18 cellular contexts compared by ENCODE assay signal in the genomic region with DNA sequence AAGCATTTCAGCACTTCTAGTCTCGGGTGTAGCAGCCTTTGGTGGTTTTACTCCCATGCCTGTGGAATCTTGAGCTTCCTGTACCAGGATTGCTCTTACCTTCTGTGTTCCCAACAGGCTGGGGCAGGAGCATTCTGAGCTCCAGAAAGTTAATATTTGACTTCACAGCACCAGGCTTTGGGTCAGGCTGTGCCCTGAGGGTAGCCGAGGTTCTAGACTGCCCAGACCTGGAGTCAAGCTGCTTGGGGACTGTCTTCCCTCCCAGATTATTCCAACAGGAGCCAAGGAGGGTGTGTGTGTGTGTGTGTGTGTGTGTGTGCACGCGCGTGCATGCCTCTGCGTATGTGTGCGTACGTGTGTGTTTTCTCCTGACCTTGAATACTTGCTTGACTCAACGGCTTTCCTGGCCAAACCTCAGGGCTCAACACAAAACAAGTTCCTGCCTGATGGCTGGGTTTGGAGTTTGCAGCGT.
DNase-seq lines count a peak whose midpoint lies in the region; ATAC-seq and TF ChIP-seq lines count a peak whose summit lies in the region.
"Had no signal": no experiment of that assay in that cellular context is flagged by ENCODE, and none has a peak within 500 bp of the region (broad histone marks: within the 10 kb centered on the region; RNA-seq: fewer than 3 reads in every experiment).

No MANE protein-coding gene starts in this region.

- H3K4me3 Mint-ChIP-seq in endodermal cell: no peak overlapping the region
- no peak overlapping the region for H3K4me3 Mint-ChIP-seq in activated CD8-positive, alpha-beta T cell treated with anti-CD3 and anti-CD28 coated beads, Interleukin-2, amount 10 ng/mL, durations not matched to agents 7 days and 5 days
- H3K4me3 Mint-ChIP-seq: activated B cell treated with CpG ODN at 0.5 μM for 24 hours; activated CD8-positive, alpha-beta memory T cell treated with anti-CD3 and anti-CD28 coated beads, Interleukin-2, amount 10 ng/mL, durations not matched to agents 7 days and 5 days; CD4-positive, alpha-beta T cell; central memory CD8-positive, alpha-beta T cell had no signal

- TF ChIP-seq CTCF in 22Rv1 (IDR thresholded peaks at IDR 0.05) (no peak), endodermal cell (conservative IDR thresholded peaks at IDR 0.05) (no peak), left lung (IDR thresholded peaks at IDR 0.05) (no peak)

- H3K27me3 Mint-ChIP-seq in endodermal cell (ENCODE audit: insufficient read depth): no peaks in the 10 kb centered on the region
- no peaks in the 10 kb centered on the region for H3K27me3 Mint-ChIP-seq in activated CD8-positive, alpha-beta T cell treated with anti-CD3 and anti-CD28 coated beads, Interleukin-2, amount 10 ng/mL, durations not matched to agents 7 days and 5 days (ENCODE audit: low read depth)
- H3K27me3 Mint-ChIP-seq: activated B cell treated with CpG ODN at 0.5 μM for 24 hours; activated CD8-positive, alpha-beta memory T cell treated with anti-CD3 and anti-CD28 coated beads, Interleukin-2, amount 10 ng/mL, durations not matched to agents 7 days and 5 days; CD4-positive, alpha-beta T cell; central memory CD8-positive, alpha-beta T cell had no signal

- POLR2A ChIA-PET in activated CD8-positive, alpha-beta T cell treated with anti-CD3 and anti-CD28 coated beads, Interleukin-2, amount 10 ng/mL, durations not matched to agents 7 days and 5 days (lab: Charles Lee): no interaction called here

- H3K4me1 ChIP-seq in endodermal cell (ENCODE audit: control insufficient read depth, insufficient read depth, low read length): no peaks in the 10 kb centered on the region
- no peaks in the 10 kb centered on the region for H3K4me1 ChIP-seq in left lung
- H3K4me1 ChIP-seq: Peyer's patch had no signal

- WGBS in endodermal cell (ENCODE audit: insufficient coverage in 1 of 2, insufficient read length in 1 of 2), 2 experiments: 93 to 98% methylated on average over 6 to 10 of the region's 10 CpGs

- H3K4me1 Mint-ChIP-seq in endodermal cell: peaks cover 7% of the 10 kb centered on the region
- H3K4me1 Mint-ChIP-seq in activated CD8-positive, alpha-beta T cell treated with anti-CD3 and anti-CD28 coated beads, Interleukin-2, amount 10 ng/mL, durations not matched to agents 7 days and 5 days (ENCODE audit: low read depth): peaks cover 17% of the 10 kb centered on the region
- H3K4me1 Mint-ChIP-seq: activated B cell treated with CpG ODN at 0.5 μM for 24 hours; central memory CD8-positive, alpha-beta T cell had no signal

- no peak overlapping the region for H3K9ac ChIP-seq in endodermal cell (ENCODE audit: extremely low read depth, low read length, poor library complexity, severe bottlenecking)

- H3K9me3 ChIP-seq in endodermal cell (ENCODE audit: control insufficient read depth, low read length) (no peaks in the 10 kb centered on the region), left lung (no peaks in the 10 kb centered on the region)
- H3K9me3 ChIP-seq: lower lobe of right lung, Peyer's patch had no signal

- peak overlapping the region; percentile 43 for H3K27ac ChIP-seq in 22Rv1
- H3K27ac ChIP-seq in endodermal cell (ENCODE audit: low read depth, low read length): no peak overlapping the region
- no peak overlapping the region for H3K27ac ChIP-seq in left lung
- H3K27ac ChIP-seq: lower lobe of right lung had no signal

- DNase-seq in endodermal cell (no peak), left lung (no peak), renal cortical epithelial cell (ENCODE audit: low read depth) (peak; percentile 92), occipital lobe (lab: John Stamatoyannopoulos, UW) (no peak)
- DNase-seq in activated CD8-positive, alpha-beta T cell treated with anti-CD3 and anti-CD28 coated beads, Interleukin-2, amount 10 ng/mL, durations not matched to agents 7 days and 5 days: no peak
- DNase-seq: activated B cell treated with CpG ODN at 0.5 μM for 24 hours; activated CD8-positive, alpha-beta memory T cell treated with anti-CD3 and anti-CD28 coated beads, Interleukin-2, amount 10 ng/mL, durations not matched to agents 7 days and 5 days; activated naive CD4-positive, alpha-beta T cell treated with anti-CD3 and anti-CD28 coated beads, Interleukin-2, amount 50 U/mL, for 16 hours; CD4-positive, alpha-beta T cell; EL; lower lobe of right lung; NCI-H526; Peyer's patch; SW 1271 had no signal

- no peaks in the 10 kb centered on the region for H3K27me3 ChIP-seq in endodermal cell (ENCODE audit: control insufficient read depth, insufficient read depth, low read length, poor library complexity, severe bottlenecking)
- no peaks in the 10 kb centered on the region for H3K27me3 ChIP-seq in left lung
- H3K27me3 ChIP-seq: Peyer's patch had no signal

- peaks cover 96% of the 10 kb centered on the region for H3K36me3 ChIP-seq in endodermal cell (ENCODE audit: control insufficient read depth, insufficient read depth, low read length)
- H3K36me3 ChIP-seq in left lung: peaks cover 0 to 75% of the 10 kb centered on the region in 2 donors

- no peak overlapping the region for H3K4me3 ChIP-seq in endodermal cell (ENCODE audit: low read length)
- no peak overlapping the region for H3K4me3 ChIP-seq in left lung
- H3K4me3 ChIP-seq: lower lobe of right lung, Peyer's patch had no signal

- H3K36me3 Mint-ChIP-seq in endodermal cell (ENCODE audit: low read depth): peaks cover 88% of the 10 kb centered on the region
- peaks cover 10% of the 10 kb centered on the region for H3K36me3 Mint-ChIP-seq in activated CD8-positive, alpha-beta T cell treated with anti-CD3 and anti-CD28 coated beads, Interleukin-2, amount 10 ng/mL, durations not matched to agents 7 days and 5 days (ENCODE audit: low read depth)

- no peaks in the 10 kb centered on the region for H3K9me3 Mint-ChIP-seq in endodermal cell
- H3K9me3 Mint-ChIP-seq in activated CD8-positive, alpha-beta T cell treated with anti-CD3 and anti-CD28 coated beads, Interleukin-2, amount 10 ng/mL, durations not matched to agents 7 days and 5 days (ENCODE audit: insufficient read depth): no peaks in the 10 kb centered on the region
- H3K9me3 Mint-ChIP-seq: activated B cell treated with CpG ODN at 0.5 μM for 24 hours; CD4-positive, alpha-beta T cell; central memory CD8-positive, alpha-beta T cell had no signal

- CTCF ChIA-PET in activated CD8-positive, alpha-beta T cell treated with anti-CD3 and anti-CD28 coated beads, Interleukin-2, amount 10 ng/mL, durations not matched to agents 7 days and 5 days (lab: Charles Lee): interaction anchor here (0.9 to 1.6 kb wide), 4 partner anchors 9 to 141 kb away, joined by 3 read pairs; no protein-coding TSS in a partner anchor

- peak overlapping the region; percentile 78 for H3K27ac Mint-ChIP-seq in endodermal cell
- no peak overlapping the region for H3K27ac Mint-ChIP-seq in activated CD8-positive, alpha-beta T cell treated with anti-CD3 and anti-CD28 coated beads, Interleukin-2, amount 10 ng/mL, durations not matched to agents 7 days and 5 days
- H3K27ac Mint-ChIP-seq: activated B cell treated with CpG ODN at 0.5 μM for 24 hours; CD4-positive, alpha-beta T cell had no signal

- ATAC-seq in left lung (peak; percentile 59), HG03378 (IDR thresholded peaks at IDR 0.05; ENCODE audit: unreplicated experiment) (no peak), GM18867 (IDR thresholded peaks at IDR 0.05; ENCODE audit: unreplicated experiment) (no peak)
- no peak for ATAC-seq in activated CD8-positive, alpha-beta T cell treated with anti-CD3 and anti-CD28 coated beads, Interleukin-2, amount 10 ng/mL, durations not matched to agents 7 days and 5 days
- ATAC-seq: activated CD8-positive, alpha-beta memory T cell treated with anti-CD3 and anti-CD28 coated beads, Interleukin-2, amount 10 ng/mL, durations not matched to agents 7 days and 5 days had no signal

- intact Hi-C loops in left lung (cut with DNase I): no loop called here
